Comparison of ENCODE assay signal across 1 cellular context in the genomic region with DNA sequence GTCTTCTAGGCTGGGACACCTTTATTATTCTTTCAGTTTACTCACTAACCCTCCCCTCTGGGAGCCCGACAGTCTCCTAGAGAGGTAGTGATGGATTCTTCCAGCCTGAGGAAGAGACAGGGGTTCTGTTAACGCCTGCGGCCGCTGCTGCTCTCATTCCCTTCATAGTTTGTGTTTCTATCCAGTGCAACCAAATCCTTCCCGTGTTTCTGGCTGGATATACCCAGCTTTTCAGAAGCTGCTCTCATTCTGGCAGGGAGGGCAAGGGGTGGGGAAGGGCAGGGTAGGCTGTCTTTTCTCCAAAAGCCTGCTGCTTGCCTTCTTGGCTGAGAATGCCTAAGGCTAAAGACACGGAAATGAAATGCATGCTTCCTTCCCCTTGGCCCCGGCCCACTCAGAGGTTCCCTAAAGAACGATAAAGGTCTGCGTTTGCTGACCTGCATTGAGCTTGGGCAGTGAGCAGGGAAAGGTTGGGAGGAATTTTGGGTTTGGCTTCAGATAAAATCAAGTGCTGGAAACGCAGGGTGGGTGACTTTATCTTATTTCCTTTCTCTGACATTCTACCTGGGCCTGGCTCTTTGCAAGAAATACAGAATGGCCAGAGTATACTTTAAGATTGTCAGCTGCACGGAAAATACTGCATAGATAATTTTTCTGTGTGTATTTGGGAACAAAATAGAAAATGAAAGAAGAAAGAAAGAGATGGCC.
A peak's percentile ranks its signal among the peaks of the same experiment; 100 is the strongest.
TF ChIP-seq lines count a peak whose summit lies in the region.

No MANE protein-coding gene starts in this region.

TF ChIP-seq in K562, 482 proteins besides CTCF, POLR2A, EP300 and RAD21:
- no peak for TF ChIP-seq SIN3A (IDR thresholded peaks at IDR 0.05; ENCODE audit: borderline replicate concordance in 2 of 2, control insufficient read depth in 1 of 2, low read depth in 2 of 2, low read length in 2 of 2)
- peak; percentile 10 for TF ChIP-seq ZFP36 (IDR thresholded peaks at IDR 0.05; ENCODE audit: low read depth, low read length, partially characterized antibody)
- TF ChIP-seq, protein P1, sequence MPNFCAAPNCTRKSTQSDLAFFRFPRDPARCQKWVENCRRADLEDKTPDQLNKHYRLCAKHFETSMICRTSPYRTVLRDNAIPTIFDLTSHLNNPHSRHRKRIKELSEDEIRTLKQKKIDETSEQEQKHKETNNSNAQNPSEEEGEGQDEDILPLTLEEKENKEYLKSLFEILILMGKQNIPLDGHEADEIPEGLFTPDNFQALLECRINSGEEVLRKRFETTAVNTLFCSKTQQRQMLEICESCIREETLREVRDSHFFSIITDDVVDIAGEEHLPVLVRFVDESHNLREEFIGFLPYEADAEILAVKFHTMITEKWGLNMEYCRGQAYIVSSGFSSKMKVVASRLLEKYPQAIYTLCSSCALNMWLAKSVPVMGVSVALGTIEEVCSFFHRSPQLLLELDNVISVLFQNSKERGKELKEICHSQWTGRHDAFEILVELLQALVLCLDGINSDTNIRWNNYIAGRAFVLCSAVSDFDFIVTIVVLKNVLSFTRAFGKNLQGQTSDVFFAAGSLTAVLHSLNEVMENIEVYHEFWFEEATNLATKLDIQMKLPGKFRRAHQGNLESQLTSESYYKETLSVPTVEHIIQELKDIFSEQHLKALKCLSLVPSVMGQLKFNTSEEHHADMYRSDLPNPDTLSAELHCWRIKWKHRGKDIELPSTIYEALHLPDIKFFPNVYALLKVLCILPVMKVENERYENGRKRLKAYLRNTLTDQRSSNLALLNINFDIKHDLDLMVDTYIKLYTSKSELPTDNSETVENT (CRISPR knock-in tag; IDR thresholded peaks at IDR 0.05): no peak
